In the genomic region with DNA sequence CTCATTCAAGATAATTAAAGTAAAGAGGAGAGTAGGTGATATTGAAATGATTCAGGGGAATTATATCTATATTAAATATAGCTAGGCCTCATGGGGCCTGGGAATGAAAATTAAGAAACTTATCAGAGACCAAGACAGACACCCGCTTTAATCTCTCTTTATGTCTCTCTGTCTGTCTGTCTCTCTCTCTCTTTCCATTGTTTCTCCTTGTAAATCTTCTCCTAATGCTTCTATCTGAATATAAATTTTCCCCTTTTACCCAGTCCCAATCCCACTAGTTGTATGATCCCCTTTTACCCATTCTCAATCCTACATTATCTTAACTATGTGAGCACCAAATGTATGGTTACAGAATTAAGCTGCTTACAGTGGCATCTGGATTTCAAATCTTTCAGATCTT, we compare ENCODE assay signal across 2 cellular contexts.
A peak's percentile ranks its signal among the peaks of the same experiment; 100 is the strongest.
TF ChIP-seq lines count a peak whose summit lies in the region.

No MANE protein-coding gene starts in this region.

TF ChIP-seq in SK-N-SH treated with all-trans-retinoic acid at 6 μM for 48 hours, 23 proteins besides CTCF, POLR2A, EP300 and RAD21 (continued from another document):
- TF ChIP-seq, protein P1, sequence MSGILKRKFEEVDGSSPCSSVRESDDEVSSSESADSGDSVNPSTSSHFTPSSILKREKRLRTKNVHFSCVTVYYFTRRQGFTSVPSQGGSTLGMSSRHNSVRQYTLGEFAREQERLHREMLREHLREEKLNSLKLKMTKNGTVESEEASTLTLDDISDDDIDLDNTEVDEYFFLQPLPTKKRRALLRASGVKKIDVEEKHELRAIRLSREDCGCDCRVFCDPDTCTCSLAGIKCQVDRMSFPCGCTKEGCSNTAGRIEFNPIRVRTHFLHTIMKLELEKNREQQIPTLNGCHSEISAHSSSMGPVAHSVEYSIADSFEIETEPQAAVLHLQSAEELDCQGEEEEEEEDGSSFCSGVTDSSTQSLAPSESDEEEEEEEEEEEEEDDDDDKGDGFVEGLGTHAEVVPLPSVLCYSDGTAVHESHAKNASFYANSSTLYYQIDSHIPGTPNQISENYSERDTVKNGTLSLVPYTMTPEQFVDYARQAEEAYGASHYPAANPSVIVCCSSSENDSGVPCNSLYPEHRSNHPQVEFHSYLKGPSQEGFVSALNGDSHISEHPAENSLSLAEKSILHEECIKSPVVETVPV (CRISPR knock-in tag; IDR thresholded peaks at IDR 0.05), result no peak; the same call in 1 of the 2 replicates
- TF ChIP-seq GLIS3 (CRISPR knock-in tag; IDR thresholded peaks at IDR 0.05), result peak; percentile 75; the same call in 1 of the 2 replicates
- TF ChIP-seq CSDC2 (CRISPR knock-in tag; IDR thresholded peaks at IDR 0.05), result no peak
- TF ChIP-seq, protein P2, sequence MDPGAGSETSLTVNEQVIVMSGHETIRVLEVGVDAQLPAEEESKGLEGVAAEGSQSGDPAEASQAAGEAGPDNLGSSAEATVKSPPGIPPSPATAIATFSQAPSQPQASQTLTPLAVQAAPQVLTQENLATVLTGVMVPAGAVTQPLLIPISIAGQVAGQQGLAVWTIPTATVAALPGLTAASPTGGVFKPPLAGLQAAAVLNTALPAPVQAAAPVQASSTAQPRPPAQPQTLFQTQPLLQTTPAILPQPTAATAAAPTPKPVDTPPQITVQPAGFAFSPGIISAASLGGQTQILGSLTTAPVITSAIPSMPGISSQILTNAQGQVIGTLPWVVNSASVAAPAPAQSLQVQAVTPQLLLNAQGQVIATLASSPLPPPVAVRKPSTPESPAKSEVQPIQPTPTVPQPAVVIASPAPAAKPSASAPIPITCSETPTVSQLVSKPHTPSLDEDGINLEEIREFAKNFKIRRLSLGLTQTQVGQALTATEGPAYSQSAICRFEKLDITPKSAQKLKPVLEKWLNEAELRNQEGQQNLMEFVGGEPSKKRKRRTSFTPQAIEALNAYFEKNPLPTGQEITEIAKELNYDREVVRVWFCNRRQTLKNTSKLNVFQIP (CRISPR knock-in tag; IDR thresholded peaks at IDR 0.05; ENCODE audit: borderline replicate concordance, low read depth), result no peak
- TF ChIP-seq RARB (CRISPR knock-in tag; IDR thresholded peaks at IDR 0.05), result no peak
- TF ChIP-seq ARNTL (CRISPR knock-in tag; IDR thresholded peaks at IDR 0.05; ENCODE audit: borderline replicate concordance, low read depth), result no peak
- peak; percentile 81; the same call in 1 of the 2 replicates for TF ChIP-seq ESRRG (CRISPR knock-in tag; IDR thresholded peaks at IDR 0.05)
- no peak for TF ChIP-seq ISL1 (CRISPR knock-in tag; IDR thresholded peaks at IDR 0.05)
- TF ChIP-seq ZFP30 (CRISPR knock-in tag; IDR thresholded peaks at IDR 0.05), result 0 out of 2 replicates have a peak, but pooled peaks have one; percentile 7
- no peak for TF ChIP-seq TOX (CRISPR knock-in tag; IDR thresholded peaks at IDR 0.05; ENCODE audit: borderline replicate concordance)

TF ChIP-seq in SK-N-SH, 30 proteins besides CTCF, POLR2A, EP300 and RAD21 (continued from another document):
- TF ChIP-seq, protein P3, sequence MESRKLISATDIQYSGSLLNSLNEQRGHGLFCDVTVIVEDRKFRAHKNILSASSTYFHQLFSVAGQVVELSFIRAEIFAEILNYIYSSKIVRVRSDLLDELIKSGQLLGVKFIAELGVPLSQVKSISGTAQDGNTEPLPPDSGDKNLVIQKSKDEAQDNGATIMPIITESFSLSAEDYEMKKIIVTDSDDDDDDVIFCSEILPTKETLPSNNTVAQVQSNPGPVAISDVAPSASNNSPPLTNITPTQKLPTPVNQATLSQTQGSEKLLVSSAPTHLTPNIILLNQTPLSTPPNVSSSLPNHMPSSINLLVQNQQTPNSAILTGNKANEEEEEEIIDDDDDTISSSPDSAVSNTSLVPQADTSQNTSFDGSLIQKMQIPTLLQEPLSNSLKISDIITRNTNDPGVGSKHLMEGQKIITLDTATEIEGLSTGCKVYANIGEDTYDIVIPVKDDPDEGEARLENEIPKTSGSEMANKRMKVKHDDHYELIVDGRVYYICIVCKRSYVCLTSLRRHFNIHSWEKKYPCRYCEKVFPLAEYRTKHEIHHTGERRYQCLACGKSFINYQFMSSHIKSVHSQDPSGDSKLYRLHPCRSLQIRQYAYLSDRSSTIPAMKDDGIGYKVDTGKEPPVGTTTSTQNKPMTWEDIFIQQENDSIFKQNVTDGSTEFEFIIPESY (IDR thresholded peaks at IDR 0.05; ENCODE audit: borderline replicate concordance, low read depth), result no peak
- no peak for TF ChIP-seq FOXJ3 (CRISPR knock-in tag; IDR thresholded peaks at IDR 0.05)
- no peak for TF ChIP-seq TEAD4 (IDR thresholded peaks at IDR 0.05; ENCODE audit: borderline replicate concordance, insufficient read depth)
- TF ChIP-seq GATA2 (CRISPR knock-in tag; IDR thresholded peaks at IDR 0.05), result no peak
- no peak for TF ChIP-seq ELF1 (IDR thresholded peaks at IDR 0.05)
- TF ChIP-seq NRF1 (IDR thresholded peaks at IDR 0.05; ENCODE audit: low read depth, low read length), result no peak
- TF ChIP-seq RCOR1 (IDR thresholded peaks at IDR 0.05; ENCODE audit: low read length), result no peak
- TF ChIP-seq POLR2AphosphoS5 (IDR thresholded peaks at IDR 0.05; ENCODE audit: low read depth, low read length), result no peak
